Comparison of ENCODE assay signal across 8 cellular contexts in genomic region chr9:4298255-4299005, GRCh38. TPM values are rescaled to one million over a fixed set of nuclear protein-coding genes. Genes with fewer than 3 reads are reported as not detected.
DNase-seq lines count a peak whose midpoint lies in the region; TF ChIP-seq lines count a peak whose summit lies in the region.

No MANE protein-coding gene starts in this region.

- peaks cover 0 to 5% (median 0%) of the 10 kb centered on the region in 11 experiments; a peak in 2 of 22 replicates for H4K20me1 ChIP-seq in BLaER1 treated with 17β-estradiol and CSF1 and Interleukin-3, amounts not matched to agents 10 nM and 100 nM

- H3K9ac ChIP-seq in BLaER1 treated with 17β-estradiol and CSF1 and Interleukin-3, amounts not matched to agents 10 nM and 100 nM = peak overlapping the region; percentile 76 to 89 (median 84)

- no peak for TF ChIP-seq POLR2A in ovary (IDR thresholded peaks at IDR 0.05)

- 0 to 1% (median 0%) methylated on average over 52 to 54 of the region's 54 CpGs for WGBS in ovary, 3 donors

- TF ChIP-seq EP300 in ovary (IDR thresholded peaks at IDR 0.05) = no peak

- H3K4me2 ChIP-seq in BLaER1 treated with 17β-estradiol and CSF1 and Interleukin-3, amounts not matched to agents 10 nM and 100 nM = peak overlapping the region; percentile 85 to 98 (median 95)

- intact Hi-C loops in ovary (cut with DNase I) = loop anchor here in 2 of 4 donors (10.0 kb wide), 4 partner anchors 64 to 774 kb away; partner anchors contain the start of gene RFX3 (in 1 of the 2)

- no peaks in the 10 kb centered on the region for H3K9me3 ChIP-seq in BLaER1 treated with 17β-estradiol and CSF1 and Interleukin-3, amounts not matched to agents 10 nM and 100 nM (replicated peaks in 1 of 11)
- H3K9me3 ChIP-seq in ovary = no peaks in the 10 kb centered on the region

- TF ChIP-seq CTCF in GM20000 (IDR thresholded peaks at IDR 0.05; ENCODE audit: extremely low read depth, missing control alignments) = no peak
- no peak for TF ChIP-seq CTCF in ovary (IDR thresholded peaks at IDR 0.05)

- H3K4me3 ChIP-seq in BLaER1 treated with 17β-estradiol and CSF1 and Interleukin-3, amounts not matched to agents 10 nM and 100 nM = peak overlapping the region; percentile 73 to 88 (median 76)
- H3K4me3 ChIP-seq in ovary = peak overlapping the region; percentile 70

- peaks cover 21 to 55% (median 27%) of the 10 kb centered on the region in 10 experiments for H3K4me1 ChIP-seq in BLaER1 treated with 17β-estradiol and CSF1 and Interleukin-3, amounts not matched to agents 10 nM and 100 nM
- peaks cover 5% of the 10 kb centered on the region for H3K4me1 ChIP-seq in ovary (ENCODE audit: insufficient read depth)

- peaks cover 19 to 79% (median 66%) of the 10 kb centered on the region in 11 experiments for H3K27me3 ChIP-seq in BLaER1 treated with 17β-estradiol and CSF1 and Interleukin-3, amounts not matched to agents 10 nM and 100 nM
- no peaks in the 10 kb centered on the region for H3K27me3 ChIP-seq in ovary

- no peaks in the 10 kb centered on the region for H3K36me3 ChIP-seq in BLaER1 treated with 17β-estradiol and CSF1 and Interleukin-3, amounts not matched to agents 10 nM and 100 nM
- H3K36me3 ChIP-seq in ovary = no peaks in the 10 kb centered on the region

- DNase-seq in GM20000 (ENCODE audit: low spot score) (peak; percentile 59), NCI-H1694 (lab: John Stamatoyannopoulos, UW) (peak; percentile 9), germinal center (ENCODE audit: low spot score) (peak; percentile 14), ovary (peak; percentile 41 to 65 (median 59)), midbrain (lab: John Stamatoyannopoulos, UW) (no peak), GDM1 (lab: John Stamatoyannopoulos, UW) (no peak)
- peak; percentile 71 for DNase-seq in activated effector memory CD4-positive, alpha-beta T cell treated with anti-CD3 and anti-CD28 coated beads, Interleukin-2, amount 50 U/mL, for 16 hours

- peak overlapping the region; percentile 75 to 91 (median 83) for H3K27ac ChIP-seq in BLaER1 treated with 17β-estradiol and CSF1 and Interleukin-3, amounts not matched to agents 10 nM and 100 nM
- H3K27ac ChIP-seq in ovary = peak overlapping the region; percentile 89 to 93

RNA-seq across cellular contexts. Expression of gene GLIS3, which starts 1.4 kb away (rescaled TPM):
- total RNA-seq in ovary = 10 to 100 TPM; 32.0 to 61.4 (median 49.5) TPM
- 10 to 100 TPM; 12.0 to 12.2 TPM for polyA plus RNA-seq in ovary

Comparison
In these comparisons a context has a peak if more than half of its experiments do, and no peak if none do; other contexts are left out.
1. DNase-seq: peak in GM20000 (single experiment), NCI-H1694 (single experiment), activated effector memory CD4-positive, alpha-beta T cell treated with anti-CD3 and anti-CD28 coated beads, Interleukin-2, amount 50 U/mL, for 16 hours (single experiment), germinal center (single experiment) and ovary (5 of 5); none in midbrain (single experiment) and GDM1 (single experiment).